8 cellular contexts compared by ENCODE assay signal in genomic region chr2:162343824-162344616, GRCh38. TPM values are rescaled to one million over a fixed set of nuclear protein-coding genes. Genes with fewer than 3 reads are reported as not detected.
A peak's percentile ranks its signal among the peaks of the same experiment; 100 is the strongest.
DNase-seq lines count a peak whose midpoint lies in the region; ATAC-seq, FAIRE-seq and TF ChIP-seq lines count a peak whose summit lies in the region.

A gene with protein sequence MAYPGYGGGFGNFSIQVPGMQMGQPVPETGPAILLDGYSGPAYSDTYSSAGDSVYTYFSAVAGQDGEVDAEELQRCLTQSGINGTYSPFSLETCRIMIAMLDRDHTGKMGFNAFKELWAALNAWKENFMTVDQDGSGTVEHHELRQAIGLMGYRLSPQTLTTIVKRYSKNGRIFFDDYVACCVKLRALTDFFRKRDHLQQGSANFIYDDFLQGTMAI (plus strand): TSS chr2:162344132. CDS start chr2:162344249, 117 bp downstream.

- peak; percentile 70 for DNase-seq in AG04450 (ENCODE audit: low read depth, low spot score)
- peak; percentile 86 to 95 for DNase-seq in NCI-H446 (lab: John Stamatoyannopoulos, UW)
- peak; percentile 94 for DNase-seq in activated CD4-positive, alpha-beta T cell treated with anti-CD3 and anti-CD28 coated beads for 1 hour
- DNase-seq in cerebellar nuclear complex (lab: John Stamatoyannopoulos, UW) = peak; percentile 85 to 92
- peak; percentile 96 to 98 for DNase-seq in stimulated activated CD4-positive, alpha-beta T cell treated with anti-CD3 and anti-CD28 coated beads, Interleukin-12 subunit alpha, Interleukin-12 subunit beta, amount 100 ng/mL, for 24 hours (ENCODE audit: low read depth in 2 of 2)

- H3K4me3 ChIP-seq in AG04450 (ENCODE audit: low read depth, low read length) = peak within 1 kb of the TSS; percentile 82

- POLR2A ChIA-PET in AG04450 (lab: Yijun Ruan, JAX) = no interaction called here

- FAIRE-seq in islet of Langerhans (lab: Jason Lieb, UNC) = peak; percentile 94

- CTCF ChIA-PET in AG04450 (lab: Charles Lee) = interaction anchor here (1.8 kb wide), 1 partner anchor 9 kb away, joined by 5 read pairs; no protein-coding TSS in a partner anchor

- H3K27ac ChIP-seq in AG04450 (ENCODE audit: low read depth, low read length) = no peak within 1 kb of the TSS

- ATAC-seq in GM18909 (IDR thresholded peaks at IDR 0.05; ENCODE audit: poor library complexity, unreplicated experiment) = peak; percentile 99
- peak; percentile 99 for ATAC-seq in HG03159 (IDR thresholded peaks at IDR 0.05; ENCODE audit: unreplicated experiment)

- peaks cover 5% of the 10 kb centered on the region; the same call in 1 of the 2 replicates for H3K9me3 ChIP-seq in AG04450 (ENCODE audit: control insufficient read depth, insufficient read depth, low read length)

- no peaks in the 10 kb centered on the region for H3K27me3 ChIP-seq in AG04450 (ENCODE audit: control insufficient read depth, insufficient read depth, low read length)

- no peak for TF ChIP-seq CTCF in AG04450 (IDR thresholded peaks at IDR 0.05; ENCODE audit: low read depth, low read length)

RNA-seq across cellular contexts. Expression of the gene that starts here (rescaled TPM):
- polyA plus RNA-seq in AG04450 (2011; rRNA removed) = 1.8 and 2.5 TPM in 2 replicates
- 1.6 TPM in 1 of 2 replicates, not detected in the other for polyA minus RNA-seq in AG04450 (2011; rRNA and poly(A)+ RNA removed)
